In genomic region chr19:2275588-2276428, GRCh38 we compare ENCODE assay signal across 13 cellular contexts. TPM values are rescaled to one million over a fixed set of nuclear protein-coding genes. Genes with fewer than 3 reads are reported as not detected.
DNase-seq lines count a peak whose midpoint lies in the region; ATAC-seq and TF ChIP-seq lines count a peak whose summit lies in the region.
"Had no signal": no experiment of that assay in that cellular context is flagged by ENCODE, and none has a peak within 500 bp of the region (broad histone marks: within the 10 kb centered on the region; RNA-seq: fewer than 3 reads in every experiment).

No MANE protein-coding gene starts in this region.

- H3K27ac ChIP-seq in WERI-Rb-1 (peak overlapping the region; percentile 49; the same call in 1 of the 2 replicates), left ventricle myocardium inferior (replicated peaks) (peak overlapping the region; percentile 56)
- H3K27ac ChIP-seq: cardiac muscle cell had no signal

- no peak for ATAC-seq in stimulated activated memory B cell treated with anti-CD40 and anti-IgM and Interleukin-4, amounts not matched to agents 10 μg/mL and 1 μg/mL and 100 μg/mL, for 72 hours

- H3K36me3 ChIP-seq in WERI-Rb-1 (peaks cover 26% of the 10 kb centered on the region), left ventricle myocardium inferior (peaks cover 26% of the 10 kb centered on the region)

- no peaks in the 10 kb centered on the region for H3K27me3 ChIP-seq in WERI-Rb-1 (ENCODE audit: insufficient read depth, low read depth, severe bottlenecking)
- no peaks in the 10 kb centered on the region for H3K27me3 ChIP-seq in left ventricle myocardium inferior (ENCODE audit: low read depth)
- H3K27me3 ChIP-seq: cardiac muscle cell had no signal

- TF ChIP-seq CTCF in WERI-Rb-1 (IDR thresholded peaks at IDR 0.05; ENCODE audit: low read depth, low read length) = no peak
- no peak for TF ChIP-seq CTCF in left ventricle myocardium inferior (IDR thresholded peaks at IDR 0.05; ENCODE audit: borderline replicate concordance)

- peaks cover 46% of the 10 kb centered on the region for H3K36me3 Mint-ChIP-seq in stimulated activated memory B cell treated with anti-CD40 and anti-IgM and Interleukin-4, amounts not matched to agents 10 μg/mL and 1 μg/mL and 100 μg/mL, for 72 hours
- peaks cover 29% of the 10 kb centered on the region for H3K36me3 Mint-ChIP-seq in activated T-helper 1 cell treated with anti-CD3 and anti-CD28 coated beads, Interleukin-12 subunit alpha, Interleukin-12 subunit beta, Interleukin-2, Interleukin-4 antibody, amounts not matched to agents 30 ng/mL and 10 ng/mL and 1 ng/mL, durations not matched to agents 14 hours and 24 hours and 36 hours (ENCODE audit: low read depth)

- peaks cover 60% of the 10 kb centered on the region for H3K4me1 Mint-ChIP-seq in stimulated activated memory B cell treated with anti-CD40 and anti-IgM and Interleukin-4, amounts not matched to agents 10 μg/mL and 1 μg/mL and 100 μg/mL, for 72 hours
- peaks cover 21% of the 10 kb centered on the region for H3K4me1 Mint-ChIP-seq in activated T-helper 1 cell treated with anti-CD3 and anti-CD28 coated beads, Interleukin-12 subunit alpha, Interleukin-12 subunit beta, Interleukin-2, Interleukin-4 antibody, amounts not matched to agents 30 ng/mL and 10 ng/mL and 1 ng/mL, durations not matched to agents 14 hours and 24 hours and 36 hours (ENCODE audit: low read depth)

- peak overlapping the region; percentile 65 for H3K27ac Mint-ChIP-seq in stimulated activated memory B cell treated with anti-CD40 and anti-IgM and Interleukin-4, amounts not matched to agents 10 μg/mL and 1 μg/mL and 100 μg/mL, for 72 hours
- H3K27ac Mint-ChIP-seq in activated T-helper 1 cell treated with anti-CD3 and anti-CD28 coated beads, Interleukin-12 subunit alpha, Interleukin-12 subunit beta, Interleukin-2, Interleukin-4 antibody, amounts not matched to agents 30 ng/mL and 10 ng/mL and 1 ng/mL, durations not matched to agents 14 hours and 24 hours and 36 hours = no peak overlapping the region

- H3K9me3 ChIP-seq in WERI-Rb-1 (ENCODE audit: severe bottlenecking) (no peaks in the 10 kb centered on the region), left ventricle myocardium inferior (replicated peaks) (no peaks in the 10 kb centered on the region)

- DNase-seq in WERI-Rb-1 (no peak), left ventricle myocardium inferior (peak; percentile 60), retina (no peak)
- DNase-seq in activated CD8-positive, alpha-beta memory T cell treated with anti-CD3 and anti-CD28 coated beads, Interleukin-2, amount 50 U/mL, for 4 hours = no peak
- no peak for DNase-seq in activated T-helper 1 cell treated with anti-CD3 and anti-CD28 coated beads, Interleukin-12 subunit alpha, Interleukin-12 subunit beta, Interleukin-2, Interleukin-4 antibody, amounts not matched to agents 30 ng/mL and 10 ng/mL and 1 ng/mL, durations not matched to agents 14 hours and 24 hours and 36 hours (ENCODE audit: low spot score)
- DNase-seq: activated gamma-delta T cell; naive B cell; NK-92 treated with Interleukin-12 subunit alpha and Interleukin-12 subunit beta, amount 100 ng/mL, for 24 hours had no signal

- H3K4me3 ChIP-seq in WERI-Rb-1 (ENCODE audit: low read depth, low read length) = no peak overlapping the region
- peak overlapping the region; percentile 32 for H3K4me3 ChIP-seq in left ventricle myocardium inferior
- H3K4me3 ChIP-seq: cardiac muscle cell had no signal

- H3K4me1 ChIP-seq in left ventricle myocardium inferior = peaks cover 55% of the 10 kb centered on the region

- intact Hi-C loops in left ventricle myocardium inferior (cut with micrococcal nuclease) = no loop called here
- intact Hi-C loops in activated T-helper 1 cell treated with anti-CD3 and anti-CD28 coated beads, Interleukin-12 subunit alpha, Interleukin-12 subunit beta, Interleukin-2, Interleukin-4 antibody, amounts not matched to agents 30 ng/mL and 10 ng/mL and 1 ng/mL, durations not matched to agents 14 hours and 24 hours and 36 hours (cut with micrococcal nuclease) = loop anchor here (10.0 kb wide), 1 partner anchor 339 kb away; no protein-coding TSS in a partner anchor

- no peaks in the 10 kb centered on the region for H3K9me3 Mint-ChIP-seq in stimulated activated memory B cell treated with anti-CD40 and anti-IgM and Interleukin-4, amounts not matched to agents 10 μg/mL and 1 μg/mL and 100 μg/mL, for 72 hours
- H3K9me3 Mint-ChIP-seq in activated T-helper 1 cell treated with anti-CD3 and anti-CD28 coated beads, Interleukin-12 subunit alpha, Interleukin-12 subunit beta, Interleukin-2, Interleukin-4 antibody, amounts not matched to agents 30 ng/mL and 10 ng/mL and 1 ng/mL, durations not matched to agents 14 hours and 24 hours and 36 hours = no peaks in the 10 kb centered on the region
- H3K9me3 Mint-ChIP-seq: CD8-positive, alpha-beta memory T cell; naive B cell; T-cell had no signal

- no peak overlapping the region for H3K4me3 Mint-ChIP-seq in stimulated activated memory B cell treated with anti-CD40 and anti-IgM and Interleukin-4, amounts not matched to agents 10 μg/mL and 1 μg/mL and 100 μg/mL, for 72 hours
- no peak overlapping the region for H3K4me3 Mint-ChIP-seq in activated T-helper 1 cell treated with anti-CD3 and anti-CD28 coated beads, Interleukin-12 subunit alpha, Interleukin-12 subunit beta, Interleukin-2, Interleukin-4 antibody, amounts not matched to agents 30 ng/mL and 10 ng/mL and 1 ng/mL, durations not matched to agents 14 hours and 24 hours and 36 hours

- no peaks in the 10 kb centered on the region for H3K27me3 Mint-ChIP-seq in stimulated activated memory B cell treated with anti-CD40 and anti-IgM and Interleukin-4, amounts not matched to agents 10 μg/mL and 1 μg/mL and 100 μg/mL, for 72 hours
- peaks cover 3% of the 10 kb centered on the region for H3K27me3 Mint-ChIP-seq in activated T-helper 1 cell treated with anti-CD3 and anti-CD28 coated beads, Interleukin-12 subunit alpha, Interleukin-12 subunit beta, Interleukin-2, Interleukin-4 antibody, amounts not matched to agents 30 ng/mL and 10 ng/mL and 1 ng/mL, durations not matched to agents 14 hours and 24 hours and 36 hours (ENCODE audit: insufficient read depth)
- H3K27me3 Mint-ChIP-seq: naive B cell, T-cell had no signal

RNA-seq across cellular contexts. Expression of gene PEAK3, which starts 6.2 kb away (rescaled TPM):
- 0.77 TPM for total RNA-seq in left ventricle myocardium inferior
- 0.07 and 0.16 TPM in 2 replicates for total RNA-seq in activated T-helper 1 cell treated with anti-CD3 and anti-CD28 coated beads, Interleukin-12 subunit alpha, Interleukin-12 subunit beta, Interleukin-2, Interleukin-4 antibody, amounts not matched to agents 30 ng/mL and 10 ng/mL and 1 ng/mL, durations not matched to agents 14 hours and 24 hours and 36 hours
- total RNA-seq: CD8-positive, alpha-beta memory T cell; fibroblast of lung had no signal

RNA-seq across cellular contexts. Expression of gene JSRP1, which starts 19.6 kb away (rescaled TPM):
- total RNA-seq in left ventricle myocardium inferior = 0.36 TPM
- 0.34 TPM in 1 of 2 replicates, not detected in the other for total RNA-seq in activated T-helper 1 cell treated with anti-CD3 and anti-CD28 coated beads, Interleukin-12 subunit alpha, Interleukin-12 subunit beta, Interleukin-2, Interleukin-4 antibody, amounts not matched to agents 30 ng/mL and 10 ng/mL and 1 ng/mL, durations not matched to agents 14 hours and 24 hours and 36 hours
- total RNA-seq: fibroblast of lung had no signal

RNA-seq across cellular contexts. Expression of gene AMH, which starts 26.7 kb away (rescaled TPM):
- 1.1 TPM for total RNA-seq in left ventricle myocardium inferior
- total RNA-seq in activated T-helper 1 cell treated with anti-CD3 and anti-CD28 coated beads, Interleukin-12 subunit alpha, Interleukin-12 subunit beta, Interleukin-2, Interleukin-4 antibody, amounts not matched to agents 30 ng/mL and 10 ng/mL and 1 ng/mL, durations not matched to agents 14 hours and 24 hours and 36 hours = 2.2 and 4.5 TPM in 2 replicates

RNA-seq across cellular contexts. Expression of gene LINGO3, which starts 32.1 kb away (rescaled TPM):
- not detected for total RNA-seq in left ventricle myocardium inferior
- 0.18 and 0.24 TPM in 2 replicates for total RNA-seq in activated T-helper 1 cell treated with anti-CD3 and anti-CD28 coated beads, Interleukin-12 subunit alpha, Interleukin-12 subunit beta, Interleukin-2, Interleukin-4 antibody, amounts not matched to agents 30 ng/mL and 10 ng/mL and 1 ng/mL, durations not matched to agents 14 hours and 24 hours and 36 hours
- total RNA-seq: fibroblast of lung had no signal

RNA-seq across cellular contexts. Expression of gene SF3A2, which starts 39.2 kb away (rescaled TPM):
- 28.7 TPM for total RNA-seq in left ventricle myocardium inferior
- total RNA-seq in activated T-helper 1 cell treated with anti-CD3 and anti-CD28 coated beads, Interleukin-12 subunit alpha, Interleukin-12 subunit beta, Interleukin-2, Interleukin-4 antibody, amounts not matched to agents 30 ng/mL and 10 ng/mL and 1 ng/mL, durations not matched to agents 14 hours and 24 hours and 36 hours = 153 and 169 TPM in 2 replicates
